Comparison of ENCODE assay signal across 32 cellular contexts in genomic region chr11:111527279-111527678, GRCh38. TPM values are rescaled to one million over a fixed set of nuclear protein-coding genes. Genes with fewer than 3 reads are reported as not detected.
"Had no signal": no experiment of that assay in that cellular context is flagged by ENCODE, and none has a peak within 500 bp of the region (broad histone marks: within the 10 kb centered on the region; RNA-seq: fewer than 3 reads in every experiment).

No MANE protein-coding gene starts in this region.

- H3K27me3 Mint-ChIP-seq: activated naive CD8-positive, alpha-beta T cell treated with anti-CD3 and anti-CD28 coated beads, Interleukin-2, amount 10 ng/mL, durations not matched to agents 7 days and 5 days had no signal

- DNase-seq: activated CD4-positive, alpha-beta T cell treated with anti-CD3 and anti-CD28 coated beads, Interleukin-2, amount 50 U/mL, for 1 hour; activated effector memory CD4-positive, alpha-beta T cell treated with Interleukin-2 at 50 U/mL for 16 hours; activated naive CD4-positive, alpha-beta T cell treated with Interleukin-2 at 50 U/mL for 16 hours; activated naive CD8-positive, alpha-beta T cell treated with anti-CD3 and anti-CD28 coated beads, Interleukin-2, amount 10 ng/mL, durations not matched to agents 7 days and 5 days; activated T-cell treated with anti-CD3 and anti-CD28 coated beads for 4 hours; amniotic stem cell; caudate nucleus; cortex of kidney; effector memory CD8-positive, alpha-beta T cell; head of caudate nucleus; hippocampal formation; immature natural killer cell; mucosa of descending colon; posterior cingulate gyrus; right cardiac atrium; stimulated activated CD4-positive, alpha-beta T cell treated with anti-CD3 and anti-CD28 coated beads, Interleukin-2, amount 100 ng/mL, for 48 hours; stimulated activated naive CD4-positive, alpha-beta T cell treated with Interleukin-2 at 50 U/mL for 16 hours; T-helper 17 cell; T1000 had no signal

- H3K9me3 ChIP-seq: mucosa of descending colon, tibial nerve had no signal

- H3K27ac Mint-ChIP-seq: effector memory CD8-positive, alpha-beta T cell; immature natural killer cell; natural killer cell treated with Interleukin-12 subunit alpha and Interleukin-12 subunit beta and Interleukin-15 and Interleukin-18, amount 100 ng/mL, for 72 hours; T-helper 17 cell had no signal

- H3K36me3 Mint-ChIP-seq: immature natural killer cell; natural killer cell treated with Interleukin-12 subunit alpha and Interleukin-12 subunit beta and Interleukin-15 and Interleukin-18, amount 100 ng/mL, for 72 hours had no signal

- H3K4me3 ChIP-seq: mucosa of descending colon, tibial nerve had no signal

- H3K36me3 ChIP-seq: tibial nerve had no signal

- H3K27me3 ChIP-seq: tibial nerve had no signal

- H3K9me3 Mint-ChIP-seq: activated naive CD8-positive, alpha-beta T cell treated with anti-CD3 and anti-CD28 coated beads, Interleukin-2, amount 10 ng/mL, durations not matched to agents 7 days and 5 days; effector memory CD8-positive, alpha-beta T cell; immature natural killer cell; natural killer cell treated with Interleukin-12 subunit alpha and Interleukin-12 subunit beta and Interleukin-15 and Interleukin-18, amount 100 ng/mL, for 72 hours had no signal

- H3K4me3 Mint-ChIP-seq: effector memory CD8-positive, alpha-beta T cell; immature natural killer cell; natural killer cell treated with Interleukin-12 subunit alpha and Interleukin-12 subunit beta and Interleukin-15 and Interleukin-18, amount 100 ng/mL, for 72 hours; T-helper 17 cell had no signal

- ATAC-seq: mucosa of descending colon, right cardiac atrium had no signal

- H3K4me1 Mint-ChIP-seq: immature natural killer cell had no signal

- H3K27ac ChIP-seq: tibial nerve had no signal

RNA-seq across cellular contexts. Expression of gene HOATZ, which starts 12.7 kb away (rescaled TPM):
- total RNA-seq: activated naive CD8-positive, alpha-beta T cell treated with anti-CD3 and anti-CD28 coated beads, Interleukin-2, amount 10 ng/mL, durations not matched to agents 7 days and 5 days; chondrocyte; fibroblast of lung; fibroblast of villous mesenchyme; kidney epithelial cell; lower leg skin; mesenteric fat pad; mucosa of descending colon; myocyte; natural killer cell treated with Interleukin-12 subunit alpha and Interleukin-12 subunit beta and Interleukin-15 and Interleukin-18, amount 100 ng/mL, for 72 hours; omental fat pad; right cardiac atrium; T-helper 17 cell; tibial nerve; urinary bladder had no signal
- polyA plus RNA-seq: esophagus, fibroblast of lung, immature natural killer cell, right cardiac atrium, urinary bladder had no signal

RNA-seq across cellular contexts. Expression of gene BTG4, which starts 15.1 kb away (rescaled TPM):
- total RNA-seq: chondrocyte; fibroblast of villous mesenchyme; lower leg skin; mesenteric fat pad; mucosa of descending colon; myocyte; natural killer cell treated with Interleukin-12 subunit alpha and Interleukin-12 subunit beta and Interleukin-15 and Interleukin-18, amount 100 ng/mL, for 72 hours; omental fat pad; right cardiac atrium; T-helper 17 cell; temporal lobe; tibial nerve; urinary bladder had no signal
- polyA plus RNA-seq: esophagus, immature natural killer cell, right cardiac atrium, urinary bladder had no signal
